Comparison of ENCODE assay signal across 10 cellular contexts in genomic region chr3:11581237-11582122, GRCh38.
DNase-seq lines count a peak whose midpoint lies in the region; ATAC-seq, FAIRE-seq and TF ChIP-seq lines count a peak whose summit lies in the region.
"Had no signal": no experiment of that assay in that cellular context is flagged by ENCODE, and none has a peak within 500 bp of the region (broad histone marks: within the 10 kb centered on the region; RNA-seq: fewer than 3 reads in every experiment).

No MANE protein-coding gene starts in this region.

- peak overlapping the region; percentile 22 for H3K4ac ChIP-seq in H1 (replicated peaks; ENCODE audit: insufficient read length, low read depth, low read length)

- 0 out of 2 replicates have a peak overlapping the region, but pooled peaks have one; percentile 60 for H2BK12ac ChIP-seq in H1 (ENCODE audit: low read depth, low read length)

- no peak for TF ChIP-seq EP300 in H1 (IDR thresholded peaks at IDR 0.05; ENCODE audit: borderline replicate concordance in 1 of 2, low read depth in 2 of 2, low read length in 2 of 2)

- peaks cover 3 to 88% of the 10 kb centered on the region in 2 experiments for H3K79me2 ChIP-seq in H1 (ENCODE audit: control insufficient read depth in 1 of 2, insufficient read depth in 2 of 2, low read length in 2 of 2)

- H2AK5ac ChIP-seq in H1 (ENCODE audit: low read depth, low read length): peak overlapping the region; percentile 28; the same call in 1 of the 2 replicates

- no peak overlapping the region for H3K23ac ChIP-seq in H1 (ENCODE audit: insufficient read length)

- H3K23me2 ChIP-seq in H1 (ENCODE audit: low read depth, low read length): 0 out of 2 replicates have a peak, but pooled peaks cover 3% of the 10 kb centered on the region

- peak overlapping the region; percentile 25 to 57 (median 40) for H3K4me3 ChIP-seq in H1 (ENCODE audit: extremely low read depth in 1 of 4, insufficient read depth in 2 of 4, low read depth in 3 of 4, low read length in 4 of 4)
- no peak overlapping the region for H3K4me3 ChIP-seq in mucosa of descending colon
- peak overlapping the region; percentile 30 for H3K4me3 ChIP-seq in upper lobe of right lung

- peaks cover 50% of the 10 kb centered on the region for H3K4me1 Mint-ChIP-seq in activated naive CD4-positive, alpha-beta T cell treated with anti-CD3 and anti-CD28 coated beads for 36 hours (ENCODE audit: low read depth)

- 73% methylated on average over 15 of the region's 15 CpGs; no CpG with 5 or more reads in 1 of the 2 experiments for WGBS in H1 (ENCODE audit: extremely low coverage in 1 of 2, insufficient coverage in 1 of 2, insufficient read length in 1 of 2, insufficient replicate concordance in 2 of 2, low coverage in 1 of 2, low lambda C conversion rate in 2 of 2, missing lambda C conversion rate in 1 of 2), 2 experiments

- peak overlapping the region; percentile 92 for H3K18ac ChIP-seq in H1 (ENCODE audit: extremely low read depth, low read length)

- H3K4me2 ChIP-seq in H1 (ENCODE audit: insufficient read depth in 1 of 2, low read depth in 2 of 2, low read length in 2 of 2): peak overlapping the region; percentile 66 to 77

- no peak overlapping the region for H2BK15ac ChIP-seq in H1 (ENCODE audit: low read length)

- no peak for ATAC-seq in activated naive CD4-positive, alpha-beta T cell treated with anti-CD3 and anti-CD28 coated beads, Interleukin-2, amount 50 U/mL, for 72 hours
- ATAC-seq in mucosa of descending colon (peak; percentile 69), upper lobe of right lung (peak; percentile 33), GM18858 (IDR thresholded peaks at IDR 0.05; ENCODE audit: unreplicated experiment) (no peak), HG03097 (IDR thresholded peaks at IDR 0.05; ENCODE audit: low FRiP score, unreplicated experiment) (no peak)
- ATAC-seq: T-helper 17 cell had no signal

- peaks cover 5 to 18% (median 10%) of the 10 kb centered on the region in 4 experiments; a peak in 6 of 7 replicates for H3K4me1 ChIP-seq in H1 (replicated peaks in 1 of 4; ENCODE audit: control insufficient read depth in 3 of 4, insufficient read depth in 4 of 4, low read length in 3 of 4)
- peaks cover 27% of the 10 kb centered on the region for H3K4me1 ChIP-seq in mucosa of descending colon (ENCODE audit: low read depth)
- peaks cover 35% of the 10 kb centered on the region for H3K4me1 ChIP-seq in upper lobe of right lung

- H2BK5ac ChIP-seq in H1 (ENCODE audit: low read depth, low read length): peak overlapping the region; percentile 79; the same call in 1 of the 2 replicates

- peak overlapping the region; percentile 83 for H4K91ac ChIP-seq in H1 (replicated peaks; ENCODE audit: insufficient read length, low read length)

- no peak for TF ChIP-seq RAD21 in H1 (IDR thresholded peaks at IDR 0.05 in 1 of 2, conservative IDR thresholded peaks at IDR 0.05 in 1 of 2; ENCODE audit: low read depth in 2 of 2, low read length in 2 of 2)

- no peak overlapping the region for H4K8ac ChIP-seq in H1 (ENCODE audit: extremely low read depth, insufficient read depth, low read length)

- H2AFZ ChIP-seq in H1 (ENCODE audit: low read length): no peak overlapping the region

- H3K14ac ChIP-seq in H1 (ENCODE audit: insufficient read length): no peak overlapping the region

- H3K9me3 ChIP-seq in H1 (ENCODE audit: insufficient read depth in 2 of 2, low read depth in 1 of 2, low read length in 1 of 2): no peaks in the 10 kb centered on the region
- H3K9me3 ChIP-seq in mucosa of descending colon: no peaks in the 10 kb centered on the region
- no peaks in the 10 kb centered on the region for H3K9me3 ChIP-seq in upper lobe of right lung

- H3K56ac ChIP-seq in H1 (replicated peaks; ENCODE audit: insufficient read length, low read depth, low read length): no peak overlapping the region

- H3K27ac ChIP-seq in H1 (ENCODE audit: low read depth, low read length) (peak overlapping the region; percentile 38), upper lobe of right lung (peak overlapping the region; percentile 58)

- intact Hi-C loops in activated naive CD4-positive, alpha-beta T cell treated with anti-CD3 and anti-CD28 coated beads for 36 hours (cut with micrococcal nuclease): loop anchor here (5.0 kb wide), 1 partner anchor 61 kb away; the partner anchor contains the start of gene VGLL4
- intact Hi-C loops in mucosa of descending colon (cut with DNase I, micrococcal nuclease): no loop called here
- intact Hi-C loops in upper lobe of right lung (cut with DNase I): no loop called here

- H2BK120ac ChIP-seq in H1 (replicated peaks; ENCODE audit: low read depth, low read length): peak overlapping the region; percentile 60

- no peaks in the 10 kb centered on the region for H3K9me3 Mint-ChIP-seq in activated naive CD4-positive, alpha-beta T cell treated with anti-CD3 and anti-CD28 coated beads for 36 hours
- H3K9me3 Mint-ChIP-seq in activated naive CD4-positive, alpha-beta T cell treated with anti-CD3 and anti-CD28 coated beads, Interleukin-2, amount 50 U/mL, for 72 hours: no peaks in the 10 kb centered on the region

- H3K4me3 Mint-ChIP-seq in activated naive CD4-positive, alpha-beta T cell treated with anti-CD3 and anti-CD28 coated beads for 36 hours: peak overlapping the region; percentile 56
- H3K4me3 Mint-ChIP-seq: T-helper 17 cell had no signal

- no peaks in the 10 kb centered on the region for H3K27me3 Mint-ChIP-seq in activated naive CD4-positive, alpha-beta T cell treated with anti-CD3 and anti-CD28 coated beads for 36 hours (ENCODE audit: low read depth)
- H3K27me3 Mint-ChIP-seq: T-helper 17 cell had no signal

- no peaks in the 10 kb centered on the region for H3K36me3 ChIP-seq in H1 (ENCODE audit: control insufficient read depth in 2 of 4, insufficient read depth in 4 of 4, low read length in 3 of 4)
- no peaks in the 10 kb centered on the region for H3K36me3 ChIP-seq in mucosa of descending colon (ENCODE audit: low read depth)
- no peaks in the 10 kb centered on the region for H3K36me3 ChIP-seq in upper lobe of right lung

- H3K9ac ChIP-seq in H1 (replicated peaks in 1 of 4; ENCODE audit: extremely low read depth in 1 of 4, low read depth in 3 of 4, low read length in 3 of 4): peak overlapping the region in 3 of 4 experiments; percentile 1 to 61 (median 49); a peak in 4 of 7 replicates

- no peaks in the 10 kb centered on the region for H3K36me3 Mint-ChIP-seq in activated naive CD4-positive, alpha-beta T cell treated with anti-CD3 and anti-CD28 coated beads for 36 hours (ENCODE audit: low read depth)
- peaks cover 0 to 4% of the 10 kb centered on the region in 2 donors for H3K36me3 Mint-ChIP-seq in activated naive CD4-positive, alpha-beta T cell treated with anti-CD3 and anti-CD28 coated beads, Interleukin-2, amount 50 U/mL, for 72 hours

- H3K27ac Mint-ChIP-seq in activated naive CD4-positive, alpha-beta T cell treated with anti-CD3 and anti-CD28 coated beads for 36 hours: no peak overlapping the region
- H3K27ac Mint-ChIP-seq in activated naive CD4-positive, alpha-beta T cell treated with anti-CD3 and anti-CD28 coated beads, Interleukin-2, amount 50 U/mL, for 72 hours: peak overlapping the region in 1 of 2 donors; percentile 89

- CTCF ChIA-PET in activated naive CD4-positive, alpha-beta T cell treated with anti-CD3 and anti-CD28 coated beads for 36 hours (lab: Charles Lee): interaction anchor here (0.6 kb wide), 1 partner anchor 84 kb away, joined by 3 read pairs; no protein-coding TSS in a partner anchor
- CTCF ChIA-PET in H1 (lab: Charles Lee; ENCODE audit: partially characterized antibody): interaction anchor here (0.6 to 1.9 kb wide), 2 partner anchors 9 to 222 kb away, joined by 6 to 7 read pairs; no protein-coding TSS in a partner anchor

- no peak overlapping the region for H2BK20ac ChIP-seq in H1 (ENCODE audit: low read length)

- peaks cover 8% of the 10 kb centered on the region for H3K79me1 ChIP-seq in H1 (ENCODE audit: low read depth, low read length)

- POLR2A ChIA-PET in H1 (lab: Charles Lee; ENCODE audit: partially characterized antibody): interaction anchor here (1.8 kb wide), 1 partner anchor 10 kb away, joined by 4 read pairs; no protein-coding TSS in a partner anchor

- no peak for FAIRE-seq in H1 (lab: Jason Lieb, UNC)
- FAIRE-seq: islet of Langerhans had no signal

- TF ChIP-seq POLR2A in H1 (IDR thresholded peaks at IDR 0.05; ENCODE audit: control extremely low read depth in 1 of 2, low read depth in 2 of 2, low read length in 2 of 2): no peak

- DNase-seq in activated naive CD4-positive, alpha-beta T cell treated with anti-CD3 and anti-CD28 coated beads for 36 hours: no peak
- no peak for DNase-seq in activated naive CD4-positive, alpha-beta T cell treated with anti-CD3 and anti-CD28 coated beads, Interleukin-2, amount 50 U/mL, for 72 hours (ENCODE audit: low spot score in 2 of 2)
- DNase-seq in H1 (ENCODE audit: low read depth in 1 of 2, low spot score in 2 of 2) (no peak), mucosa of descending colon (no peak), upper lobe of right lung (no peak), NCI-H2029 treated with DMSO at 0.1 percent for 48 hours (lab: John Stamatoyannopoulos, UW) (no peak)
- DNase-seq: T-helper 17 cell had no signal

- H4K20me1 ChIP-seq in H1 (replicated peaks in 1 of 2; ENCODE audit: control insufficient read depth in 1 of 2, insufficient read depth in 2 of 2, low read length in 2 of 2): peaks cover 1 to 7% of the 10 kb centered on the region in 2 experiments

- H3K27me3 ChIP-seq in H1 (replicated peaks in 1 of 4; ENCODE audit: control insufficient read depth in 3 of 4, extremely low read depth in 1 of 4, insufficient read depth in 3 of 4, low read length in 3 of 4) (no peaks in the 10 kb centered on the region), upper lobe of right lung (no peaks in the 10 kb centered on the region)

- TF ChIP-seq CTCF in H1 (IDR thresholded peaks at IDR 0.05; ENCODE audit: control extremely low read depth in 1 of 3, insufficient read depth in 1 of 3, low read depth in 1 of 3, low read length in 3 of 3): no peak
- TF ChIP-seq CTCF in mucosa of descending colon (IDR thresholded peaks at IDR 0.05): no peak
- no peak for TF ChIP-seq CTCF in upper lobe of right lung (IDR thresholded peaks at IDR 0.05)

- H4K5ac ChIP-seq in H1 (ENCODE audit: insufficient read length, low read depth, low read length): peak overlapping the region; percentile 79

TF ChIP-seq in H1, 55 proteins besides CTCF, POLR2A, EP300 and RAD21:
- TF ChIP-seq USF2 (IDR thresholded peaks at IDR 0.05; ENCODE audit: low read length): peak; percentile 42; the same call in 1 of the 2 replicates
- no peak for TF ChIP-seq BCL11A (IDR thresholded peaks at IDR 0.05; ENCODE audit: low read depth in 2 of 2, low read length in 2 of 2)
- TF ChIP-seq GTF2F1 (IDR thresholded peaks at IDR 0.05; ENCODE audit: borderline replicate concordance, low read depth, low read length): no peak

Comparison
In these comparisons a context has a peak if more than half of its experiments do, and no peak if none do; other contexts are left out.
1. ATAC-seq: peak in mucosa of descending colon (single experiment) and upper lobe of right lung (single experiment); none in activated naive CD4-positive, alpha-beta T cell treated with anti-CD3 and anti-CD28 coated beads, Interleukin-2, amount 50 U/mL, for 72 hours (0 of 2), GM18858 (single experiment) and HG03097 (single experiment).